Comparison of ENCODE assay signal across 25 cellular contexts in genomic region chr20:62889411-62889810, GRCh38.
"Had no signal": no experiment of that assay in that cellular context is flagged by ENCODE, and none has a peak within 500 bp of the region (broad histone marks: within the 10 kb centered on the region; RNA-seq: fewer than 3 reads in every experiment).

No MANE protein-coding gene starts in this region.

- H3K9me3 Mint-ChIP-seq: mesothelial cell of epicardium; naive B cell; natural killer cell; stimulated activated naive B cell treated with anti-CD40 and anti-IgM and Interleukin-4, amounts not matched to agents 10 μg/mL and 1 μg/mL and 100 μg/mL, for 72 hours had no signal

- H3K27me3 ChIP-seq: hepatocyte, pancreas, stomach, testis, thyroid gland, transverse colon, upper lobe of left lung had no signal

- H3K9me3 ChIP-seq: left ventricle myocardium inferior, pancreas, prostate gland, stomach, testis, thyroid gland, transverse colon, upper lobe of left lung had no signal

- H3K27ac Mint-ChIP-seq: mesothelial cell of epicardium; naive B cell; natural killer cell; stimulated activated naive B cell treated with anti-CD40 and anti-IgM and Interleukin-4, amounts not matched to agents 10 μg/mL and 1 μg/mL and 100 μg/mL, for 72 hours had no signal

- H3K79me2 ChIP-seq: hepatocyte had no signal

- H3K4me2 ChIP-seq: hepatocyte had no signal

- H2AFZ ChIP-seq: hepatocyte had no signal

- H3K4me1 ChIP-seq: pancreas, testis, upper lobe of left lung had no signal

- ATAC-seq: natural killer cell; pancreas; right cardiac atrium; sciatic nerve; stimulated activated naive B cell treated with anti-CD40 and anti-IgM and Interleukin-4, amounts not matched to agents 10 μg/mL and 1 μg/mL and 100 μg/mL, for 72 hours; stimulated activated naive CD8-positive, alpha-beta T cell treated with anti-CD3 and anti-CD28 coated beads, Interleukin-15, Interleukin-2, amounts not matched to agents 100 U/mL and 50 U/mL, for 24 hours had no signal

- DNase-seq: islet precursor cell; left ventricle myocardium inferior; mesendoderm; naive B cell; natural killer cell; retina; stimulated activated CD4-positive, alpha-beta T cell treated with anti-CD3 and anti-CD28 coated beads, Interleukin-12 subunit alpha, Interleukin-12 subunit beta, amount 100 ng/mL, for 4 hours; stimulated activated CD4-positive, alpha-beta T cell treated with anti-CD3 and anti-CD28 coated beads, Interleukin-15, amount 100 ng/mL, for 24 hours; stimulated activated CD4-positive, alpha-beta T cell treated with anti-CD3 and anti-CD28 coated beads, Interleukin-2, amount 100 ng/mL, for 24 hours; stimulated activated CD4-positive, alpha-beta T cell treated with anti-CD3 and anti-CD28 coated beads, Interleukin-4, amount 100 ng/mL, for 1 hour; stimulated activated naive B cell treated with anti-CD40 and anti-IgM and Interleukin-4, amounts not matched to agents 10 μg/mL and 1 μg/mL and 100 μg/mL, for 72 hours; stimulated activated naive CD8-positive, alpha-beta T cell treated with anti-CD3 and anti-CD28 coated beads, Interleukin-15, Interleukin-2, amounts not matched to agents 100 U/mL and 50 U/mL, for 24 hours; stomach; testis; thyroid gland; transverse colon; upper lobe of left lung had no signal

- H3K4me1 Mint-ChIP-seq: naive B cell had no signal

- H3K27ac ChIP-seq: hepatocyte, left ventricle myocardium inferior, pancreas, prostate gland, skin epidermis, stomach, testis, thyroid gland, transverse colon, upper lobe of left lung had no signal

- FAIRE-seq: pancreas had no signal

- H3K4me3 ChIP-seq: hepatocyte, left ventricle myocardium inferior, lung, pancreas, prostate gland, skin epidermis, stomach, testis, thyroid gland, transverse colon, upper lobe of left lung had no signal

- H3K27me3 Mint-ChIP-seq: naive B cell; stimulated activated naive B cell treated with anti-CD40 and anti-IgM and Interleukin-4, amounts not matched to agents 10 μg/mL and 1 μg/mL and 100 μg/mL, for 72 hours had no signal

- H3K4me3 Mint-ChIP-seq: mesothelial cell of epicardium; naive B cell; natural killer cell; stimulated activated naive B cell treated with anti-CD40 and anti-IgM and Interleukin-4, amounts not matched to agents 10 μg/mL and 1 μg/mL and 100 μg/mL, for 72 hours had no signal
